Comparison of ENCODE assay signal across 8 cellular contexts in genomic region chr9:70924905-70925547, GRCh38.
DNase-seq lines count a peak whose midpoint lies in the region; ATAC-seq and TF ChIP-seq lines count a peak whose summit lies in the region.

No MANE protein-coding gene starts in this region.

- no peak overlapping the region for H3K27ac ChIP-seq in AG04450 (ENCODE audit: low read depth, low read length)
- H3K27ac ChIP-seq in HEK293 (ENCODE audit: extremely low read depth, low read depth, low read length) = no peak overlapping the region
- no peak overlapping the region for H3K27ac ChIP-seq in SJCRH30

- H3K9me3 ChIP-seq in AG04450 (ENCODE audit: control insufficient read depth, insufficient read depth, low read length) (no peaks in the 10 kb centered on the region), HEK293 (ENCODE audit: control insufficient read depth, insufficient read depth, low read depth, low read length) (no peaks in the 10 kb centered on the region), SJCRH30 (replicated peaks) (no peaks in the 10 kb centered on the region)

- DNase-seq in AG04450 (ENCODE audit: low read depth, low spot score) (peak; percentile 47), GM10266 (ENCODE audit: extremely low spot score) (peak; percentile 21), M059J (ENCODE audit: low read depth) (peak; percentile 75), SJCRH30 (peak; percentile 28 to 62), myocyte (ENCODE audit: low read depth) (peak; percentile 81), KG1 (lab: John Stamatoyannopoulos, UW) (no peak)

- no peaks in the 10 kb centered on the region for H3K4me1 ChIP-seq in HEK293 (ENCODE audit: control insufficient read depth, insufficient read depth, low read length)
- no peaks in the 10 kb centered on the region for H3K4me1 ChIP-seq in SJCRH30

- ATAC-seq in esophagus mucosa = peak; percentile 83

- TF ChIP-seq CTCF in AG04450 (IDR thresholded peaks at IDR 0.05; ENCODE audit: low read depth, low read length) (peak; percentile 88), GM10266 (IDR thresholded peaks at IDR 0.05; ENCODE audit: control insufficient read depth, insufficient read depth, low read depth, missing control alignments) (peak; percentile 78), HEK293 (tag by site-specific recombination; IDR thresholded peaks at IDR 0.05) (peak; percentile 58)

- H3K4me3 ChIP-seq in AG04450 (ENCODE audit: low read depth, low read length) (no peak overlapping the region), HEK293 (ENCODE audit: low read depth, low read length) (no peak overlapping the region), SJCRH30 (no peak overlapping the region)

- CTCF ChIA-PET in AG04450 (lab: Charles Lee) = interaction anchor here (0.6 to 2.5 kb wide), 39 partner anchors 9 to 342 kb away, joined by 3 to 35 read pairs (median 3); no protein-coding TSS in a partner anchor
- CTCF ChIA-PET in HEK293 (lab: Yijun Ruan, JAX) = interaction anchor here (0.5 to 1.9 kb wide), 42 partner anchors 9 to 364 kb away, joined by 3 to 42 read pairs (median 4); no protein-coding TSS in a partner anchor

- H3K27me3 ChIP-seq in AG04450 (ENCODE audit: control insufficient read depth, insufficient read depth, low read length) (no peaks in the 10 kb centered on the region), SJCRH30 (peaks cover 4% of the 10 kb centered on the region; the same call in 1 of the 2 replicates)

- H3K36me3 ChIP-seq in HEK293 (ENCODE audit: control insufficient read depth in 2 of 2, insufficient read depth in 1 of 2, low read length in 2 of 2) (no peaks in the 10 kb centered on the region), SJCRH30 (no peaks in the 10 kb centered on the region)

- POLR2A ChIA-PET in AG04450 (lab: Yijun Ruan, JAX) (no interaction called here), HEK293 (lab: Yijun Ruan, JAX) (no interaction called here)

TF ChIP-seq in HEK293, 187 proteins besides CTCF, POLR2A, EP300 and RAD21:
- TF ChIP-seq ZNF514 (tag by site-specific recombination; IDR thresholded peaks at IDR 0.05) = no peak
- TF ChIP-seq ZSCAN23 (tag by site-specific recombination; IDR thresholded peaks at IDR 0.05) = no peak
- peak; percentile 40; the same call in 1 of the 2 replicates for TF ChIP-seq PRDM1 (tag by site-specific recombination; IDR thresholded peaks at IDR 0.05)
- 0 out of 2 replicates have a peak, but pooled peaks have one; percentile 44 for TF ChIP-seq ZNF660 (tag by site-specific recombination; IDR thresholded peaks at IDR 0.05)
- TF ChIP-seq ZNF350 (tag by site-specific recombination; IDR thresholded peaks at IDR 0.05) = no peak
- peak; percentile 53 for TF ChIP-seq ZBTB17 (tag by site-specific recombination; IDR thresholded peaks at IDR 0.05)
- TF ChIP-seq ZBTB8A (tag by site-specific recombination; IDR thresholded peaks at IDR 0.05) = no peak
- TF ChIP-seq ZNF654 (tag by site-specific recombination; IDR thresholded peaks at IDR 0.05; ENCODE audit: low read depth) = peak; percentile 90
- no peak for TF ChIP-seq ZNF558 (tag by site-specific recombination; IDR thresholded peaks at IDR 0.05)
